In the genomic region with DNA sequence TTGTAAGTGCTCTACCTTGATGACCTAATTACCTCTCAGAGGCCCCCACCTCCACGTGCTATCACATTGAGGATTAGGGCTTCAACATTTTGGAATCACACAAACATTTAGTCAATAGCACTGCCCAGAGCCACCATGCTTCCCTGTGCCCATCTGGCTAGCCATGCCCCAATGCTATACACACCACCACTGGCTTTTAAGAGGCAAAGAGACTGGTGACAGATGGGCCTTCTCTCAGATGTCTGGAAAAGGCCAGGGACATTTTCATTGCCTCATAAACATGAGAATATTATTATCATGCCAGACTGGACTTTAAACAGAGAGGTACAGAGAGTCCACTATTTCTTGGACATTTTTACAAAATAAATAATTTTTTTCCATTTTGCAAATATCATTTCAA, we compare ENCODE assay signal across 15 cellular contexts. TPM values are rescaled to one million over a fixed set of nuclear protein-coding genes. Genes with fewer than 3 reads are reported as not detected.
"Had no signal": no experiment of that assay in that cellular context is flagged by ENCODE, and none has a peak within 500 bp of the region (broad histone marks: within the 10 kb centered on the region; RNA-seq: fewer than 3 reads in every experiment).

No MANE protein-coding gene starts in this region.

- H3K4me3 Mint-ChIP-seq: activated CD4-positive, alpha-beta T cell treated with anti-CD3 and anti-CD28 coated beads, Interleukin-2, amount 10 ng/mL, durations not matched to agents 24 days and 14 days; activated naive CD4-positive, alpha-beta T cell treated with anti-CD3 and anti-CD28 coated beads, Interleukin-2, amount 10 ng/mL, durations not matched to agents 7 days and 5 days; memory B cell; natural killer cell; T-helper 2 cell treated with Interferon-gamma antibody and Interleukin-4, amounts not matched to agents 5 μg/mL and 100 μg/mL, for 36 hours had no signal

- H3K27ac ChIP-seq: adrenal gland, colonic mucosa, left lung, neutrophil, parathyroid adenoma, sigmoid colon, spleen, uterus had no signal

- H3K4me3 ChIP-seq: adrenal gland, colonic mucosa, left lung, sigmoid colon, spleen, uterus had no signal

- H3K36me3 ChIP-seq: adrenal gland, colonic mucosa, left lung, neutrophil, sigmoid colon, spleen, uterus had no signal

- H3K9me3 ChIP-seq: adrenal gland, colonic mucosa, left lung, neutrophil, sigmoid colon, spleen, uterus had no signal

- H3K9ac ChIP-seq: parathyroid adenoma had no signal

- H2AFZ ChIP-seq: parathyroid adenoma had no signal

- H3K27ac Mint-ChIP-seq: activated CD4-positive, alpha-beta T cell treated with anti-CD3 and anti-CD28 coated beads, Interleukin-2, amount 10 ng/mL, durations not matched to agents 24 days and 14 days; activated naive CD4-positive, alpha-beta T cell treated with anti-CD3 and anti-CD28 coated beads, Interleukin-2, amount 10 ng/mL, durations not matched to agents 7 days and 5 days; memory B cell; natural killer cell; T-helper 2 cell treated with Interferon-gamma antibody and Interleukin-4, amounts not matched to agents 5 μg/mL and 100 μg/mL, for 36 hours had no signal

- H3K4me1 ChIP-seq: adrenal gland, colonic mucosa, parathyroid adenoma, sigmoid colon, uterus had no signal

- H3K9me3 Mint-ChIP-seq: activated CD4-positive, alpha-beta T cell treated with anti-CD3 and anti-CD28 coated beads, Interleukin-2, amount 10 ng/mL, durations not matched to agents 24 days and 14 days; activated naive CD4-positive, alpha-beta T cell treated with anti-CD3 and anti-CD28 coated beads, Interleukin-2, amount 10 ng/mL, durations not matched to agents 7 days and 5 days; activated T-helper 2 cell treated with anti-CD3 and anti-CD28 coated beads, Interferon-gamma antibody, Interleukin-2, Interleukin-4, amounts not matched to agents 10 μg/mL and 5 μg/mL and 100 μg/mL, durations not matched to agents 14 hours and 24 hours and 36 hours; memory B cell; natural killer cell; T-helper 2 cell treated with Interferon-gamma antibody and Interleukin-4, amounts not matched to agents 5 μg/mL and 100 μg/mL, for 36 hours had no signal

- H3K36me3 Mint-ChIP-seq: activated naive CD4-positive, alpha-beta T cell treated with anti-CD3 and anti-CD28 coated beads, Interleukin-2, amount 10 ng/mL, durations not matched to agents 7 days and 5 days; memory B cell; natural killer cell had no signal

- H3K27me3 ChIP-seq: adrenal gland, colonic mucosa, uterus had no signal

- DNase-seq: activated CD4-positive, alpha-beta T cell treated with anti-CD3 and anti-CD28 coated beads, Interleukin-2, amount 10 ng/mL, durations not matched to agents 24 days and 14 days; activated CD4-positive, CD25-positive, alpha-beta regulatory T cell; activated naive CD4-positive, alpha-beta T cell treated with anti-CD3 and anti-CD28 coated beads, Interleukin-2, amount 10 ng/mL, durations not matched to agents 7 days and 5 days; adrenal gland; colonic mucosa; left lung; natural killer cell; sigmoid colon; spleen; uterus had no signal

RNA-seq across cellular contexts. Expression of gene CHGB, which starts 9.3 kb away (rescaled TPM):
- total RNA-seq: activated CD4-positive, alpha-beta T cell treated with anti-CD3 and anti-CD28 coated beads, Interleukin-2, amount 10 ng/mL, durations not matched to agents 24 days and 14 days; left lung; natural killer cell had no signal
